Comparison of ENCODE assay signal across 13 cellular contexts in genomic region chr2:42562474-42563144, GRCh38. TPM values are rescaled to one million over a fixed set of nuclear protein-coding genes. Genes with fewer than 3 reads are reported as not detected.
DNase-seq lines count a peak whose midpoint lies in the region; ATAC-seq and TF ChIP-seq lines count a peak whose summit lies in the region.
"Had no signal": no experiment of that assay in that cellular context is flagged by ENCODE, and none has a peak within 500 bp of the region (broad histone marks: within the 10 kb centered on the region; RNA-seq: fewer than 3 reads in every experiment).

No MANE protein-coding gene starts in this region.

- H3K4me1 ChIP-seq in PC-3 (ENCODE audit: insufficient read depth, low read length) = peaks cover 40% of the 10 kb centered on the region

- intact Hi-C loops in PC-3 (cut with micrococcal nuclease) = loop anchor here (10.0 kb wide), 1 partner anchor 198 kb away; the partner anchor contains the start of gene COX7A2L

- POLR2A ChIA-PET in PC-3 (lab: Charles Lee; ENCODE audit: unreplicated experiment) = no interaction called here

- DNase-seq in HT-29 (ENCODE audit: low spot score) (peak; percentile 95), PC-3 (peak; percentile 85), islet precursor cell (peak; percentile 78), renal cortical epithelial cell (ENCODE audit: low read depth) (peak; percentile 21), cortex of kidney (lab: John Stamatoyannopoulos, UW) (no peak), A172 (ENCODE audit: low spot score) (no peak)
- DNase-seq in activated CD4-positive, alpha-beta T cell treated with anti-CD3 and anti-CD28 coated beads for 48 hours = no peak
- DNase-seq: activated naive CD8-positive, alpha-beta T cell treated with anti-CD3 and anti-CD28 coated beads, Interleukin-2, amount 50 U/mL, for 24 hours; glutamatergic neuron; NCI-H345; stimulated activated CD4-positive, alpha-beta T cell treated with anti-CD3 and anti-CD28 coated beads, Interleukin-1b, Interleukin-23, amount 100 ng/mL, for 48 hours had no signal

- no TSS peak for BruUV-seq in PC-3 (replicated peaks; lab: Mats Ljungman, UMichigan)

- no peaks in the 10 kb centered on the region for H3F3A ChIP-seq in PC-3 (ENCODE audit: low read length, unreplicated experiment)

- H3K27ac ChIP-seq in PC-3 (ENCODE audit: low read length) = peak overlapping the region; percentile 72

- H3K9ac ChIP-seq in PC-3 (ENCODE audit: low read length) = no peak overlapping the region

- peak overlapping the region; percentile 59 for H3K4me2 ChIP-seq in PC-3 (ENCODE audit: low read length)

- no peak for TF ChIP-seq CTCF in PC-3 (conservative IDR thresholded peaks at IDR 0.05; ENCODE audit: low read depth, low read length)

- no peaks in the 10 kb centered on the region for H3K79me2 ChIP-seq in PC-3 (ENCODE audit: low read length)

- no peak overlapping the region for H3K4me3 ChIP-seq in PC-3 (ENCODE audit: low read length)

- H3K36me3 ChIP-seq in PC-3 (ENCODE audit: low read depth, low read length) = no peaks in the 10 kb centered on the region

- H3K27me3 ChIP-seq in PC-3 (ENCODE audit: low read length) = no peaks in the 10 kb centered on the region

- CTCF ChIA-PET in PC-3 (lab: Charles Lee) = no interaction called here

- H4K20me1 ChIP-seq in PC-3 (ENCODE audit: low read length) = no peaks in the 10 kb centered on the region

- peak; percentile 75 for ATAC-seq in PC-3
- no peak for ATAC-seq in GM18873 (IDR thresholded peaks at IDR 0.05; ENCODE audit: low FRiP score, unreplicated experiment)
- ATAC-seq: activated CD4-positive, CD25-positive, alpha-beta regulatory T cell treated with anti-CD3 and anti-CD28 coated beads, Interleukin-2, amount 50 U/mL, for 24 hours had no signal

- H3K9me2 ChIP-seq in PC-3 (replicated peaks; ENCODE audit: low read length) = no peaks in the 10 kb centered on the region

- no peaks in the 10 kb centered on the region for H3K9me3 ChIP-seq in PC-3 (ENCODE audit: low read length)

- H2AFZ ChIP-seq in PC-3 (ENCODE audit: low read length) = peak overlapping the region; percentile 19; the same call in 1 of the 2 replicates

RNA-seq across cellular contexts. Expression of gene MTA3, which starts 5.8 kb away (rescaled TPM):
- 16.2 and 18.4 TPM in 2 replicates for total RNA-seq in HT-29 (2014; rRNA removed; shearing (Covaris generic))
- total RNA-seq in PC-3 (2014; rRNA removed) (27.3 and 27.6 TPM in 2 replicates), renal cortical epithelial cell (28.0 and 47.6 TPM in 2 replicates)
- total RNA-seq in A172 (2014; rRNA removed; shearing (Covaris generic)) = 35.5 and 45.3 TPM in 2 replicates

Comparison
In these comparisons a context has a peak if more than half of its experiments do, and no peak if none do; other contexts are left out.
1. DNase-seq: peak in HT-29 (single experiment), PC-3 (single experiment), islet precursor cell (single experiment) and renal cortical epithelial cell (single experiment); none in activated CD4-positive, alpha-beta T cell treated with anti-CD3 and anti-CD28 coated beads for 48 hours (single experiment), cortex of kidney (single experiment) and A172 (single experiment).